ENCODE assay signal across 8 cellular contexts in genomic region chr9:32550609-32551490, GRCh38. TPM values are rescaled to one million over a fixed set of nuclear protein-coding genes. Genes with fewer than 3 reads are reported as not detected.
DNase-seq lines count a peak whose midpoint lies in the region; ATAC-seq, FAIRE-seq and TF ChIP-seq lines count a peak whose summit lies in the region.

No MANE protein-coding gene starts in this region.

- H3K36me3 ChIP-seq in Caco-2 (ENCODE audit: control insufficient read depth, insufficient read depth, low read length) (no peaks in the 10 kb centered on the region), endocrine pancreas (ENCODE audit: control insufficient read depth, insufficient read depth, low read length) (no peaks in the 10 kb centered on the region)

- POLR2A ChIA-PET in Caco-2 (lab: Charles Lee) = interaction anchor here (0.9 to 1.5 kb wide), 3 partner anchors 22 to 474 kb away, joined by 5 to 7 read pairs (median 6); partner anchors contain the start of genes ACO1, DNAJA1 and NDUFB6

- CTCF ChIA-PET in Caco-2 (lab: Charles Lee) = interaction anchor here (1.3 to 3.1 kb wide), 7 partner anchors 21 to 172 kb away, joined by 3 to 25 read pairs (median 11); partner anchors contain the start of genes ACO1, NDUFB6 and RIGI

- H3K4me3 ChIP-seq in Caco-2 (ENCODE audit: low read depth, low read length) (peak overlapping the region; percentile 87), endocrine pancreas (ENCODE audit: control insufficient read depth, insufficient read depth, low read length) (peak overlapping the region; percentile 97)

- H3K9me3 ChIP-seq in Caco-2 (no peaks in the 10 kb centered on the region), endocrine pancreas (ENCODE audit: control insufficient read depth, low read length) (no peaks in the 10 kb centered on the region)

- peak overlapping the region; percentile 93 for H3K4me3 Mint-ChIP-seq in Caco-2 (ENCODE audit: unreplicated experiment)

- H3K27me3 ChIP-seq in Caco-2 (replicated peaks; ENCODE audit: control insufficient read depth, insufficient read depth, low read length) (no peaks in the 10 kb centered on the region), endocrine pancreas (ENCODE audit: control insufficient read depth, insufficient read depth, low read length) (no peaks in the 10 kb centered on the region)

- peak; percentile 62 for ATAC-seq in GM21381 (IDR thresholded peaks at IDR 0.05; ENCODE audit: unreplicated experiment)

- intact Hi-C loops in Caco-2 (cut with micrococcal nuclease; ENCODE audit: unreplicated experiment) = loop anchor here (1.0 kb wide), 1 partner anchor 25 kb away; the partner anchor contains the start of gene RIGI

- H3K4me1 ChIP-seq in Caco-2 (no peaks in the 10 kb centered on the region), endocrine pancreas (ENCODE audit: control insufficient read depth, insufficient read depth, low read length) (peaks cover 3% of the 10 kb centered on the region)

- no TSS peak for BruUV-seq in Caco-2 (replicated peaks; lab: Mats Ljungman, UMichigan)

- no peaks in the 10 kb centered on the region for H3K27me3 Mint-ChIP-seq in Caco-2 (ENCODE audit: insufficient read depth, unreplicated experiment)

- H3K36me3 Mint-ChIP-seq in Caco-2 (ENCODE audit: insufficient read depth, unreplicated experiment) = peaks cover 31% of the 10 kb centered on the region

- no peak for TF ChIP-seq CTCF in Caco-2 (IDR thresholded peaks at IDR 0.05; ENCODE audit: insufficient read depth in 1 of 2, low read depth in 1 of 2, low read length in 1 of 2, severe bottlenecking in 1 of 2, unreplicated experiment in 1 of 2)

- peaks cover 7% of the 10 kb centered on the region for H3K4me1 Mint-ChIP-seq in Caco-2 (ENCODE audit: low read depth, unreplicated experiment)

- H3K27ac Mint-ChIP-seq in Caco-2 (ENCODE audit: unreplicated experiment) = peak overlapping the region; percentile 96

- DNase-seq in Caco-2 (peak; percentile 96 to 97), HTR-8/SVneo (ENCODE audit: insufficient read length, low spot score) (peak; percentile 88), NOMO-1 treated with DMSO at 0.1 percent for 48 hours (lab: John Stamatoyannopoulos, UW; ENCODE audit: unreplicated experiment) (peak; percentile 72), mesenteric fat pad (ENCODE audit: low spot score) (peak; percentile 96)
- peak; percentile 98 for DNase-seq in activated CD8-positive, alpha-beta memory T cell treated with anti-CD3 and anti-CD28 coated beads, Interleukin-2, amount 50 U/mL, for 1 hour (ENCODE audit: extremely low read depth)
- peak; percentile 81 for DNase-seq in stimulated activated CD8-positive, alpha-beta memory T cell treated with anti-CD3 and anti-CD28 coated beads, Interleukin-15, amount 100 ng/mL, for 24 hours (ENCODE audit: low read depth)

- H3K9me3 Mint-ChIP-seq in Caco-2 (ENCODE audit: unreplicated experiment) = no peaks in the 10 kb centered on the region

- FAIRE-seq in HTR-8/SVneo (lab: Jason Lieb, UNC) = peak; percentile 44

- peak overlapping the region; percentile 79 for H3K9ac ChIP-seq in endocrine pancreas (ENCODE audit: control insufficient read depth, insufficient read depth, low read length)

RNA-seq across cellular contexts. Expression of gene SMIM27, which starts 1.3 kb away (rescaled TPM):
- total RNA-seq in Caco-2 (2022) = 5.3 and 5.9 TPM in 2 replicates
- total RNA-seq in mesenteric fat pad = 8.1 TPM

RNA-seq across cellular contexts. Expression of gene TOPORS, which starts 1.5 kb away (rescaled TPM):
- 13.9 and 14.6 TPM in 2 replicates for total RNA-seq in Caco-2 (2022)
- 13.2 TPM for total RNA-seq in mesenteric fat pad

RNA-seq across cellular contexts. Expression of gene NDUFB6, which starts 22.1 kb away (rescaled TPM):
- total RNA-seq in Caco-2 (2022) = 71.9 and 74.6 TPM in 2 replicates
- total RNA-seq in mesenteric fat pad = 41.9 TPM

RNA-seq across cellular contexts. Expression of gene RIGI, which starts 24.9 kb away (rescaled TPM):
- 7.9 and 8.0 TPM in 2 replicates for total RNA-seq in Caco-2 (2022)
- 11.0 TPM for total RNA-seq in mesenteric fat pad

Comparison
In these comparisons a context has a peak if more than half of its experiments do, and no peak if none do; other contexts are left out.
1. Peak in every context shown above with its lines: DNase-seq, ATAC-seq and H3K4me3 ChIP-seq.